Comparison of ENCODE assay signal across 1 cellular context in genomic region chr6:43016166-43016915, GRCh38.
TF ChIP-seq lines count a peak whose summit lies in the region.

No MANE protein-coding gene starts in this region.

TF ChIP-seq in GM23338, 12 proteins besides CTCF, POLR2A, EP300 and RAD21 (continued from another document):
- TF ChIP-seq ZNF462 (CRISPR knock-in tag; IDR thresholded peaks at IDR 0.05) (no peak), NANOG (IDR thresholded peaks at IDR 0.05; ENCODE audit: borderline replicate concordance) (no peak), ZNF114 (CRISPR knock-in tag; IDR thresholded peaks at IDR 0.05) (no peak)
